Comparison of ENCODE assay signal across 18 cellular contexts in the genomic region with DNA sequence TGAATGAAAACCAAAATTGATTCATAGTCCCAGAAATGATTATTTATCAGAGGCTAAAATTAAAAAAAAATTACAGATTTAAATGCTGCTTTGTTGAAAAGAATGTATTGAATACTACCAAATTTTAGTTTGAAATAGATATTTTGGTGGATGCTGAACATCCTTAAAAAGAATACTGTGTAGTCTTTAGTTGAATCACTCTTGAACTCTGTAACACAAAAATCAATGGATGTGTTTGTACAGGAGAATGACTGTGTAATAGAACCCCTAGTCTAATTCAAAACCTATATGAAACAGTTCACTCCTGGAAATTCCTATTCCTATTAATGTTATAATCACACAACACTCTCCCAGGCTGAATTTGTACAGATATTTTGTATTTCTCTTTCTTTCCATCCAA. TPM values are rescaled to one million over a fixed set of nuclear protein-coding genes. Genes with fewer than 3 reads are reported as not detected.
"Had no signal": no experiment of that assay in that cellular context is flagged by ENCODE, and none has a peak within 500 bp of the region (broad histone marks: within the 10 kb centered on the region; RNA-seq: fewer than 3 reads in every experiment).

No MANE protein-coding gene starts in this region.

- H3K4me1 ChIP-seq: breast epithelium, sigmoid colon had no signal

- H3K27ac ChIP-seq: breast epithelium, sigmoid colon had no signal

- DNase-seq: activated CD4-positive, alpha-beta memory T cell treated with anti-CD3 and anti-CD28 coated beads for 36 hours; activated CD4-positive, alpha-beta T cell treated with anti-CD3 and anti-CD28 coated beads for 1 hour; activated effector memory CD4-positive, alpha-beta T cell treated with anti-CD3 and anti-CD28 coated beads, Interleukin-2, amount 50 U/mL, for 16 hours; activated naive CD8-positive, alpha-beta T cell treated with anti-CD3 and anti-CD28 coated beads for 36 hours; activated T-cell treated with anti-CD3 and anti-CD28 coated beads, Interleukin-2, amount 50 U/mL, for 4 hours; anterior cingulate cortex; mammary epithelial cell; occipital lobe; psoas muscle; sigmoid colon; stimulated activated CD4-positive, alpha-beta T cell treated with anti-CD3 and anti-CD28 coated beads, Interleukin-2, amount 100 ng/mL, for 24 hours; stimulated activated naive B cell treated with anti-CD40 and anti-IgM and Interleukin-4, amounts not matched to agents 10 μg/mL and 1 μg/mL and 100 μg/mL, for 72 hours had no signal

- H3K27me3 Mint-ChIP-seq: activated CD4-positive, alpha-beta memory T cell treated with anti-CD3 and anti-CD28 coated beads for 36 hours; natural killer cell treated with Interleukin-12 subunit alpha and Interleukin-12 subunit beta and Interleukin-15 and Interleukin-18, amount 100 ng/mL, for 72 hours; type B pancreatic cell had no signal

- H3K36me3 Mint-ChIP-seq: activated CD4-positive, alpha-beta memory T cell treated with anti-CD3 and anti-CD28 coated beads for 36 hours; activated naive CD8-positive, alpha-beta T cell treated with anti-CD3 and anti-CD28 coated beads for 36 hours; natural killer cell treated with Interleukin-12 subunit alpha and Interleukin-12 subunit beta and Interleukin-15 and Interleukin-18, amount 100 ng/mL, for 72 hours; stimulated activated naive B cell treated with anti-CD40 and anti-IgM and Interleukin-4, amounts not matched to agents 10 μg/mL and 1 μg/mL and 100 μg/mL, for 72 hours; type B pancreatic cell had no signal

- ATAC-seq: activated T-cell treated with anti-CD3 and anti-CD28 coated beads, Interleukin-2, amount 50 U/mL, for 4 hours; esophagus mucosa; natural killer cell treated with Interleukin-12 subunit alpha and Interleukin-12 subunit beta and Interleukin-15 and Interleukin-18, amount 100 ng/mL, for 72 hours; stimulated activated naive B cell treated with anti-CD40 and anti-IgM and Interleukin-4, amounts not matched to agents 10 μg/mL and 1 μg/mL and 100 μg/mL, for 72 hours had no signal

- H3K9me3 ChIP-seq: breast epithelium, mucosa of descending colon, psoas muscle, sigmoid colon had no signal

- H3K9me3 Mint-ChIP-seq: activated CD4-positive, alpha-beta memory T cell treated with anti-CD3 and anti-CD28 coated beads for 36 hours; activated T-cell treated with anti-CD3 and anti-CD28 coated beads, Interleukin-2, amount 50 U/mL, for 4 hours; stimulated activated naive B cell treated with anti-CD40 and anti-IgM and Interleukin-4, amounts not matched to agents 10 μg/mL and 1 μg/mL and 100 μg/mL, for 72 hours; T-helper 2 cell treated with Interferon-gamma antibody and Interleukin-4, amounts not matched to agents 5 μg/mL and 100 μg/mL, for 36 hours; type B pancreatic cell had no signal

- H3K4me3 Mint-ChIP-seq: activated CD4-positive, alpha-beta memory T cell treated with anti-CD3 and anti-CD28 coated beads for 36 hours; activated naive CD8-positive, alpha-beta T cell treated with anti-CD3 and anti-CD28 coated beads for 36 hours; activated T-cell treated with anti-CD3 and anti-CD28 coated beads, Interleukin-2, amount 50 U/mL, for 4 hours; natural killer cell treated with Interleukin-12 subunit alpha and Interleukin-12 subunit beta and Interleukin-15 and Interleukin-18, amount 100 ng/mL, for 72 hours; stimulated activated naive B cell treated with anti-CD40 and anti-IgM and Interleukin-4, amounts not matched to agents 10 μg/mL and 1 μg/mL and 100 μg/mL, for 72 hours; T-helper 2 cell treated with Interferon-gamma antibody and Interleukin-4, amounts not matched to agents 5 μg/mL and 100 μg/mL, for 36 hours; type B pancreatic cell had no signal

- H3K27ac Mint-ChIP-seq: activated CD4-positive, alpha-beta memory T cell treated with anti-CD3 and anti-CD28 coated beads for 36 hours; activated naive CD8-positive, alpha-beta T cell treated with anti-CD3 and anti-CD28 coated beads for 36 hours; natural killer cell treated with Interleukin-12 subunit alpha and Interleukin-12 subunit beta and Interleukin-15 and Interleukin-18, amount 100 ng/mL, for 72 hours; stimulated activated naive B cell treated with anti-CD40 and anti-IgM and Interleukin-4, amounts not matched to agents 10 μg/mL and 1 μg/mL and 100 μg/mL, for 72 hours; T-helper 2 cell treated with Interferon-gamma antibody and Interleukin-4, amounts not matched to agents 5 μg/mL and 100 μg/mL, for 36 hours; type B pancreatic cell had no signal

- H3K4me3 ChIP-seq: breast epithelium, mucosa of descending colon, sigmoid colon had no signal

- H3K36me3 ChIP-seq: breast epithelium, sigmoid colon had no signal

- H3K4me1 Mint-ChIP-seq: activated naive CD8-positive, alpha-beta T cell treated with anti-CD3 and anti-CD28 coated beads for 36 hours; stimulated activated naive B cell treated with anti-CD40 and anti-IgM and Interleukin-4, amounts not matched to agents 10 μg/mL and 1 μg/mL and 100 μg/mL, for 72 hours had no signal

- H3K27me3 ChIP-seq: breast epithelium, sigmoid colon had no signal

RNA-seq across cellular contexts. Expression of gene TSPAN8, which starts 1.5 kb away (rescaled TPM):
- total RNA-seq: activated CD4-positive, alpha-beta memory T cell treated with anti-CD3 and anti-CD28 coated beads for 36 hours; activated naive CD8-positive, alpha-beta T cell treated with anti-CD3 and anti-CD28 coated beads for 36 hours; mammary epithelial cell; natural killer cell treated with Interleukin-12 subunit alpha and Interleukin-12 subunit beta and Interleukin-15 and Interleukin-18, amount 100 ng/mL, for 72 hours; occipital lobe had no signal
